ENCODE assay signal across 9 cellular contexts in genomic region chr6:29976253-29976587, GRCh38. TPM values are rescaled to one million over a fixed set of nuclear protein-coding genes. Genes with fewer than 3 reads are reported as not detected.
DNase-seq lines count a peak whose midpoint lies in the region; ATAC-seq and TF ChIP-seq lines count a peak whose summit lies in the region.
"Had no signal": no experiment of that assay in that cellular context is flagged by ENCODE, and none has a peak within 500 bp of the region (broad histone marks: within the 10 kb centered on the region; RNA-seq: fewer than 3 reads in every experiment).

No MANE protein-coding gene starts in this region.

- H3K4me3 Mint-ChIP-seq in CD4-positive, alpha-beta memory T cell, result peak overlapping the region; percentile 87 to 96 (median 94)
- peak overlapping the region; percentile 86 for H3K4me3 Mint-ChIP-seq in endothelial cell (ENCODE audit: unreplicated experiment)

- peak overlapping the region in 1 of 2 donors; percentile 54 for H3K4me3 ChIP-seq in CD4-positive, alpha-beta memory T cell (ENCODE audit: low read length in 2 of 2)
- H3K4me3 ChIP-seq in Panc1 (ENCODE audit: low read depth in 2 of 2, low read length in 2 of 2), result peak overlapping the region; percentile 61 to 81
- H3K4me3 ChIP-seq in neutrophil (ENCODE audit: low read depth in 1 of 2, low read length in 1 of 2), result peak overlapping the region; percentile 38 to 59

- peaks cover 0 to 4% (median 0%) of the 10 kb centered on the region in 8 donors for H3K9me3 Mint-ChIP-seq in CD4-positive, alpha-beta memory T cell
- no peaks in the 10 kb centered on the region for H3K9me3 Mint-ChIP-seq in endothelial cell (ENCODE audit: unreplicated experiment)

- H3K27ac ChIP-seq in CD4-positive, alpha-beta memory T cell (ENCODE audit: low read depth, low read length), result no peak overlapping the region
- H3K27ac ChIP-seq in Panc1 (ENCODE audit: low read length) (peak overlapping the region; percentile 87), neutrophil (no peak overlapping the region)

- no peaks in the 10 kb centered on the region for H3K36me3 Mint-ChIP-seq in CD4-positive, alpha-beta memory T cell
- H3K36me3 Mint-ChIP-seq in endothelial cell (ENCODE audit: low read depth, unreplicated experiment), result peaks cover 7% of the 10 kb centered on the region

- peak overlapping the region in 5 of 7 donors; percentile 9 to 88 (median 74) for H3K27ac Mint-ChIP-seq in CD4-positive, alpha-beta memory T cell
- peak overlapping the region; percentile 52 for H3K27ac Mint-ChIP-seq in endothelial cell (ENCODE audit: unreplicated experiment)

- POLR2A ChIA-PET in CD4-positive, alpha-beta memory T cell (lab: Charles Lee; ENCODE audit: partially characterized antibody), result interaction anchor here (0.7 to 4.6 kb wide), 8 partner anchors 11 to 90 kb away, joined by 3 to 48 read pairs (median 8); partner anchors contain the start of genes HLA-A, POLR1H and PPP1R11
- POLR2A ChIA-PET in Panc1 (lab: Charles Lee), result interaction anchor here (1.3 kb wide), 1 partner anchor 11 kb away, joined by 4 read pairs; no protein-coding TSS in a partner anchor

- CTCF ChIA-PET in CD4-positive, alpha-beta memory T cell (lab: Charles Lee; ENCODE audit: partially characterized antibody), result interaction anchor here (0.8 to 4.1 kb wide), 4 partner anchors 10 to 128 kb away, joined by 3 to 36 read pairs (median 5); no protein-coding TSS in a partner anchor
- CTCF ChIA-PET in Panc1 (lab: Charles Lee), result interaction anchor here (0.7 kb wide), 1 partner anchor 38 kb away, joined by 4 read pairs; no protein-coding TSS in a partner anchor

- no TSS peak for BruUV-seq in Panc1 (replicated peaks; lab: Mats Ljungman, UMichigan)

- peaks cover 22 to 41% of the 10 kb centered on the region in 2 donors for H3K27me3 Mint-ChIP-seq in CD4-positive, alpha-beta memory T cell
- H3K27me3 Mint-ChIP-seq in endothelial cell (ENCODE audit: unreplicated experiment), result peaks cover 5% of the 10 kb centered on the region

- peaks cover 17% of the 10 kb centered on the region for H3K27me3 ChIP-seq in CD4-positive, alpha-beta memory T cell (ENCODE audit: insufficient read depth, low read length)
- H3K27me3 ChIP-seq in Panc1 (ENCODE audit: control insufficient read depth, insufficient read depth, low read length) (no peaks in the 10 kb centered on the region), neutrophil (peaks cover 57% of the 10 kb centered on the region)

- H3K4me1 Mint-ChIP-seq in CD4-positive, alpha-beta memory T cell, result peaks cover 30 to 34% (median 32%) of the 10 kb centered on the region in 4 donors
- peaks cover 37% of the 10 kb centered on the region for H3K4me1 Mint-ChIP-seq in endothelial cell (ENCODE audit: unreplicated experiment)

- peaks cover 25% of the 10 kb centered on the region for H3K4me1 ChIP-seq in CD4-positive, alpha-beta memory T cell (ENCODE audit: insufficient read depth, low read length)
- H3K4me1 ChIP-seq in Panc1 (ENCODE audit: control insufficient read depth, insufficient read depth, low read length) (peaks cover 14% of the 10 kb centered on the region), neutrophil (ENCODE audit: control insufficient read depth in 1 of 2, insufficient read depth in 1 of 2, low read depth in 1 of 2, low read length in 1 of 2) (peaks cover 24 to 27% of the 10 kb centered on the region in 2 experiments)

- in situ Hi-C loops in Panc1 (cut with HindIII; ENCODE audit: low pct_unique_long_range_greater_than_20kb, low sequenced_read_pairs), result no loop called here

- no peaks in the 10 kb centered on the region for H3K36me3 ChIP-seq in CD4-positive, alpha-beta memory T cell (ENCODE audit: insufficient read depth, low read length)
- no peaks in the 10 kb centered on the region for H3K36me3 ChIP-seq in Panc1 (ENCODE audit: control insufficient read depth, insufficient read depth, low read length)
- H3K36me3 ChIP-seq in neutrophil, result no peaks in the 10 kb centered on the region

- peak in 1 of 5 donors; percentile 4 for DNase-seq in CD4-positive, alpha-beta memory T cell
- no peak for DNase-seq in Panc1 (ENCODE audit: low read depth, low spot score)
- no peak for DNase-seq in endothelial cell (ENCODE audit: low spot score)
- no peak for DNase-seq in cortex of kidney (lab: John Stamatoyannopoulos, UW)
- DNase-seq in GDM1 (lab: John Stamatoyannopoulos, UW), result no peak
- DNase-seq: NCI-H1436 treated with DMSO at 0.1 percent for 48 hours had no signal

- ATAC-seq in Panc1 (no peak), HG03565 (IDR thresholded peaks at IDR 0.05; ENCODE audit: unreplicated experiment) (no peak), HG03520 (IDR thresholded peaks at IDR 0.05; ENCODE audit: unreplicated experiment) (no peak)

- H3K9me3 ChIP-seq in CD4-positive, alpha-beta memory T cell (ENCODE audit: control insufficient read depth in 1 of 2, low read length in 2 of 2), result no peaks in the 10 kb centered on the region
- H3K9me3 ChIP-seq in Panc1 (ENCODE audit: control insufficient read depth, insufficient read depth, low read depth, low read length) (no peaks in the 10 kb centered on the region), neutrophil (no peaks in the 10 kb centered on the region)

- intact Hi-C loops in CD4-positive, alpha-beta memory T cell (cut with micrococcal nuclease), result loop anchor here (1.0 to 10.0 kb wide), 4 partner anchors 9 to 221 kb away; partner anchors contain the start of gene HLA-A
- intact Hi-C loops in Panc1 (cut with micrococcal nuclease; ENCODE audit: unreplicated experiment), result no loop called here

- no peak for TF ChIP-seq CTCF in Panc1 (IDR thresholded peaks at IDR 0.05)
- TF ChIP-seq CTCF in endothelial cell (IDR thresholded peaks at IDR 0.05; ENCODE audit: unreplicated experiment), result no peak
- no peak for TF ChIP-seq CTCF in neutrophil (IDR thresholded peaks at IDR 0.05)

RNA-seq across cellular contexts. Expression of gene HLA-A, which starts 33.9 kb away (rescaled TPM):
- total RNA-seq in CD4-positive, alpha-beta memory T cell, result 1,000 to 10,000 TPM; 2,115 to 2,200 TPM
- 1,000 to 10,000 TPM; 2,923 to 3,137 TPM for polyA plus RNA-seq in CD4-positive, alpha-beta memory T cell
- total RNA-seq in Panc1 (2021; ENCODE audit: unreplicated experiment) (397 TPM), endothelial cell (ENCODE audit: unreplicated experiment) (167 TPM)
- 603 TPM for polyA plus RNA-seq in Panc1 (2012; ENCODE audit: insufficient read length)
